In genomic region chr2:209577376-209578357, GRCh38 we compare ENCODE assay signal across 10 cellular contexts.
DNase-seq lines count a peak whose midpoint lies in the region; ATAC-seq, FAIRE-seq and TF ChIP-seq lines count a peak whose summit lies in the region.
"Had no signal": no experiment of that assay in that cellular context is flagged by ENCODE, and none has a peak within 500 bp of the region (broad histone marks: within the 10 kb centered on the region; RNA-seq: fewer than 3 reads in every experiment).

No MANE protein-coding gene starts in this region.

- peak; percentile 64 for DNase-seq in DMS53 (lab: John Stamatoyannopoulos, UW)
- DNase-seq in DMS53 treated with DMSO at 0.1 percent for 48 hours (lab: John Stamatoyannopoulos, UW; ENCODE audit: unreplicated experiment): no peak
- DNase-seq in NCI-H1694 (lab: John Stamatoyannopoulos, UW): peak; percentile 79
- peak; percentile 4 for DNase-seq in bronchial epithelial cell (ENCODE audit: low read depth)
- DNase-seq in osteoblast (ENCODE audit: insufficient read length, low spot score, missing footprints): no peak
- DNase-seq in cerebellar cortex (ENCODE audit: low spot score): no peak
- DNase-seq in GM10266 (ENCODE audit: extremely low spot score): no peak
- DNase-seq: naive thymus-derived CD4-positive, alpha-beta T cell had no signal

- no peak for FAIRE-seq in bronchial epithelial cell (lab: Jason Lieb, UNC)

- H2AFZ ChIP-seq in osteoblast (ENCODE audit: low read length): no peak overlapping the region

- H3K9me3 ChIP-seq in osteoblast (ENCODE audit: low read depth, low read length): no peaks in the 10 kb centered on the region
- H3K9me3 ChIP-seq: vagina had no signal

- H3K4me3 ChIP-seq in bronchial epithelial cell (ENCODE audit: low read depth, low read length) (no peak overlapping the region), osteoblast (ENCODE audit: insufficient read depth, low read length) (no peak overlapping the region)
- H3K4me3 ChIP-seq: vagina had no signal

- no peak for ATAC-seq in GM21737 (IDR thresholded peaks at IDR 0.05; ENCODE audit: unreplicated experiment)
- ATAC-seq: naive thymus-derived CD4-positive, alpha-beta T cell had no signal

- no peaks in the 10 kb centered on the region for H3K79me2 ChIP-seq in osteoblast (ENCODE audit: insufficient read depth, low read length)

- no peak overlapping the region for H3K27ac ChIP-seq in osteoblast (ENCODE audit: low read depth, low read length)
- H3K27ac ChIP-seq: vagina had no signal

- H4K20me1 ChIP-seq in osteoblast (ENCODE audit: insufficient read depth, low read length): no peaks in the 10 kb centered on the region

- TF ChIP-seq CTCF in bronchial epithelial cell (IDR thresholded peaks at IDR 0.05; ENCODE audit: insufficient read depth, low read length, severe bottlenecking) (no peak), osteoblast (IDR thresholded peaks at IDR 0.05; ENCODE audit: extremely low read depth, low read depth, low read length) (peak; percentile 49), GM10266 (IDR thresholded peaks at IDR 0.05; ENCODE audit: control insufficient read depth, insufficient read depth, low read depth, missing control alignments) (no peak)

- no peaks in the 10 kb centered on the region for H3K4me1 ChIP-seq in osteoblast (ENCODE audit: insufficient read depth, low read length)
- H3K4me1 ChIP-seq: vagina had no signal

- H3K4me2 ChIP-seq in osteoblast (ENCODE audit: insufficient read depth, low read length): no peak overlapping the region

- no peaks in the 10 kb centered on the region for H3K27me3 ChIP-seq in bronchial epithelial cell (ENCODE audit: control insufficient read depth, insufficient read depth, low read length)
- no peaks in the 10 kb centered on the region for H3K27me3 ChIP-seq in osteoblast (ENCODE audit: insufficient read depth, low read length)
- H3K27me3 ChIP-seq: vagina had no signal

- H3K36me3 ChIP-seq in bronchial epithelial cell (ENCODE audit: control insufficient read depth, insufficient read depth, low read length) (no peaks in the 10 kb centered on the region), osteoblast (ENCODE audit: insufficient read depth, low read length) (no peaks in the 10 kb centered on the region)
- H3K36me3 ChIP-seq: vagina had no signal

Comparison
In these comparisons a context has a peak if more than half of its experiments do, and no peak if none do; other contexts are left out.
1. DNase-seq: peak in DMS53 (single experiment), NCI-H1694 (single experiment) and bronchial epithelial cell (single experiment); none in DMS53 treated with DMSO at 0.1 percent for 48 hours (single experiment), osteoblast (single experiment), cerebellar cortex (single experiment) and GM10266 (single experiment).